Comparison of ENCODE assay signal across 10 cellular contexts in genomic region chr22:46612341-46612903, GRCh38. TPM values are rescaled to one million over a fixed set of nuclear protein-coding genes. Genes with fewer than 3 reads are reported as not detected.
A peak's percentile ranks its signal among the peaks of the same experiment; 100 is the strongest.
DNase-seq lines count a peak whose midpoint lies in the region; ATAC-seq and TF ChIP-seq lines count a peak whose summit lies in the region.
"Had no signal": no experiment of that assay in that cellular context is flagged by ENCODE, and none has a peak within 500 bp of the region (broad histone marks: within the 10 kb centered on the region; RNA-seq: fewer than 3 reads in every experiment).

No MANE protein-coding gene starts in this region.

- H3K4me3 ChIP-seq in CD8-positive, alpha-beta T cell (ENCODE audit: low read depth, low read length): peak overlapping the region; percentile 52
- H3K4me3 ChIP-seq in OCI-LY1 (ENCODE audit: low read depth, low read length, poor library complexity, severe bottlenecking) (no peak overlapping the region), smooth muscle cell (no peak overlapping the region)

- no peak for TF ChIP-seq POLR2A in GM18505 (IDR thresholded peaks at IDR 0.05; ENCODE audit: borderline replicate concordance, extremely low read depth, insufficient read depth, insufficient read length)

- peak overlapping the region; percentile 21; the same call in 1 of the 2 replicates for H3K9ac ChIP-seq in OCI-LY1 (ENCODE audit: low read length)
- H3K9ac ChIP-seq in smooth muscle cell (ENCODE audit: low read depth): no peak overlapping the region

- H3K4me1 ChIP-seq in CD8-positive, alpha-beta T cell (ENCODE audit: insufficient read depth, low read length): peaks cover 25% of the 10 kb centered on the region
- peaks cover 24% of the 10 kb centered on the region for H3K4me1 ChIP-seq in OCI-LY1 (ENCODE audit: insufficient read depth, low read length, severe bottlenecking)
- H3K4me1 ChIP-seq in smooth muscle cell (ENCODE audit: low read depth): peaks cover 6% of the 10 kb centered on the region

- H3K27ac Mint-ChIP-seq in CD8-positive, alpha-beta T cell: peak overlapping the region; percentile 90
- H3K27ac Mint-ChIP-seq in dendritic cell treated with granulocyte-macrophage colony-stimulating factor and Interleukin-4, amounts not matched to agents 40 ng/mL and 50 ng/mL, for 4 days: peak overlapping the region; percentile 67
- H3K27ac Mint-ChIP-seq in natural killer cell: peak overlapping the region; percentile 81 to 88

- H4K20me1 ChIP-seq in OCI-LY1 (ENCODE audit: insufficient read depth, low read length) (no peaks in the 10 kb centered on the region), smooth muscle cell (ENCODE audit: low read depth) (peaks cover 60% of the 10 kb centered on the region)

- H3K79me2 ChIP-seq in OCI-LY1 (ENCODE audit: insufficient read depth, low read length): no peaks in the 10 kb centered on the region
- no peaks in the 10 kb centered on the region for H3K79me2 ChIP-seq in smooth muscle cell (ENCODE audit: low read depth)

- POLR2A ChIA-PET in CD8-positive, alpha-beta T cell (lab: Charles Lee): no interaction called here

- peaks cover 28% of the 10 kb centered on the region for H3K4me1 Mint-ChIP-seq in CD8-positive, alpha-beta T cell (ENCODE audit: low read depth)
- H3K4me1 Mint-ChIP-seq in dendritic cell treated with granulocyte-macrophage colony-stimulating factor and Interleukin-4, amounts not matched to agents 40 ng/mL and 50 ng/mL, for 4 days (ENCODE audit: low read depth): peaks cover 67% of the 10 kb centered on the region
- H3K4me1 Mint-ChIP-seq in natural killer cell: peaks cover 24 to 35% of the 10 kb centered on the region in 2 donors

- intact Hi-C loops in CD8-positive, alpha-beta T cell (cut with DNase I, micrococcal nuclease): loop anchor here (2.0 to 10.0 kb wide), 5 partner anchors 20 to 122 kb away; partner anchors contain the start of gene CERK (in 1 of the 2)
- intact Hi-C loops in dendritic cell treated with granulocyte-macrophage colony-stimulating factor and Interleukin-4, amounts not matched to agents 40 ng/mL and 50 ng/mL, for 4 days (cut with micrococcal nuclease): no loop called here
- intact Hi-C loops in natural killer cell (cut with micrococcal nuclease): no loop called here

- H3K4me3 Mint-ChIP-seq in CD8-positive, alpha-beta T cell: peak overlapping the region; percentile 90
- peak overlapping the region; percentile 41 for H3K4me3 Mint-ChIP-seq in dendritic cell treated with granulocyte-macrophage colony-stimulating factor and Interleukin-4, amounts not matched to agents 40 ng/mL and 50 ng/mL, for 4 days
- H3K4me3 Mint-ChIP-seq in natural killer cell: peak overlapping the region; percentile 91

- peak overlapping the region; percentile 77; the same call in 1 of the 2 replicates for H3K4me2 ChIP-seq in OCI-LY1 (ENCODE audit: low read length)
- H3K4me2 ChIP-seq in smooth muscle cell: no peak overlapping the region

- DNase-seq in CD8-positive, alpha-beta T cell: no peak
- no peak for DNase-seq in natural killer cell
- no peak for DNase-seq in smooth muscle cell (lab: John Stamatoyannopoulos, UW; ENCODE audit: unreplicated experiment)
- DNase-seq: NCI-H1436, T1000 had no signal

- H3K27me3 ChIP-seq in CD8-positive, alpha-beta T cell (ENCODE audit: insufficient read depth, low read length): no peaks in the 10 kb centered on the region
- no peaks in the 10 kb centered on the region; the same call in 1 of the 2 replicates for H3K27me3 ChIP-seq in OCI-LY1 (ENCODE audit: insufficient read depth, low read length)
- H3K27me3 ChIP-seq in smooth muscle cell (ENCODE audit: low read depth): no peaks in the 10 kb centered on the region

- H3K27ac ChIP-seq in CD8-positive, alpha-beta T cell (ENCODE audit: low read depth, low read length): no peak overlapping the region
- no peak overlapping the region for H3K27ac ChIP-seq in OCI-LY1 (ENCODE audit: low read depth, low read length, poor library complexity, severe bottlenecking)
- no peak overlapping the region for H3K27ac ChIP-seq in smooth muscle cell (ENCODE audit: low read depth)

- no peak for ATAC-seq in CD8-positive, alpha-beta T cell
- ATAC-seq in natural killer cell (peak in 2 of 3 donors; percentile 11 to 22), HG02571 (IDR thresholded peaks at IDR 0.05; ENCODE audit: unreplicated experiment) (no peak), GM18505 (IDR thresholded peaks at IDR 0.05; ENCODE audit: unreplicated experiment) (no peak), GM21381 (IDR thresholded peaks at IDR 0.05; ENCODE audit: unreplicated experiment) (no peak)

- CTCF ChIA-PET in CD8-positive, alpha-beta T cell (lab: Charles Lee): interaction anchor here (1.7 kb wide), 1 partner anchor 191 kb away, joined by 4 read pairs; no protein-coding TSS in a partner anchor

- TF ChIP-seq CTCF in CD8-positive, alpha-beta T cell (IDR thresholded peaks at IDR 0.05): no peak
- peak; percentile 29; the same call in 1 of the 2 replicates for TF ChIP-seq CTCF in OCI-LY1 (IDR thresholded peaks at IDR 0.05; ENCODE audit: low read length)
- no peak for TF ChIP-seq CTCF in natural killer cell (IDR thresholded peaks at IDR 0.05)
- TF ChIP-seq CTCF in smooth muscle cell (IDR thresholded peaks at IDR 0.05; ENCODE audit: borderline replicate concordance, insufficient read depth, poor library complexity, severe bottlenecking): no peak

- H2AFZ ChIP-seq in OCI-LY1 (ENCODE audit: low read length) (no peak overlapping the region), smooth muscle cell (ENCODE audit: low read depth) (no peak overlapping the region)

- no peaks in the 10 kb centered on the region for H3K36me3 ChIP-seq in CD8-positive, alpha-beta T cell (ENCODE audit: insufficient read depth, low read length)
- H3K36me3 ChIP-seq in OCI-LY1 (ENCODE audit: insufficient read depth, low read length) (no peaks in the 10 kb centered on the region), smooth muscle cell (ENCODE audit: low read depth) (no peaks in the 10 kb centered on the region)

- H3K36me3 Mint-ChIP-seq in CD8-positive, alpha-beta T cell: no peaks in the 10 kb centered on the region
- H3K36me3 Mint-ChIP-seq in dendritic cell treated with granulocyte-macrophage colony-stimulating factor and Interleukin-4, amounts not matched to agents 40 ng/mL and 50 ng/mL, for 4 days (ENCODE audit: low read depth): peaks cover 18% of the 10 kb centered on the region
- H3K36me3 Mint-ChIP-seq in natural killer cell: no peaks in the 10 kb centered on the region

- H3K9me3 ChIP-seq in CD8-positive, alpha-beta T cell (ENCODE audit: low read length): no peaks in the 10 kb centered on the region
- H3K9me3 ChIP-seq in OCI-LY1 (ENCODE audit: low read length) (no peaks in the 10 kb centered on the region), smooth muscle cell (replicated peaks; ENCODE audit: low read depth) (no peaks in the 10 kb centered on the region)

- no peaks in the 10 kb centered on the region for H3K9me3 Mint-ChIP-seq in CD8-positive, alpha-beta T cell
- no peaks in the 10 kb centered on the region for H3K9me3 Mint-ChIP-seq in dendritic cell treated with granulocyte-macrophage colony-stimulating factor and Interleukin-4, amounts not matched to agents 40 ng/mL and 50 ng/mL, for 4 days
- H3K9me3 Mint-ChIP-seq in natural killer cell: no peaks in the 10 kb centered on the region

- 90% methylated on average over 13 of the region's 13 CpGs for WGBS in smooth muscle cell (ENCODE audit: low lambda C conversion rate)

- H3K27me3 Mint-ChIP-seq in CD8-positive, alpha-beta T cell (ENCODE audit: low read depth): no peaks in the 10 kb centered on the region
- no peaks in the 10 kb centered on the region for H3K27me3 Mint-ChIP-seq in dendritic cell treated with granulocyte-macrophage colony-stimulating factor and Interleukin-4, amounts not matched to agents 40 ng/mL and 50 ng/mL, for 4 days
- H3K27me3 Mint-ChIP-seq in natural killer cell (ENCODE audit: low read depth in 2 of 2): no peaks in the 10 kb centered on the region

- H3K9me2 ChIP-seq in OCI-LY1 (ENCODE audit: low read depth, low read length): no peaks in the 10 kb centered on the region

- no peaks in the 10 kb centered on the region for H3F3A ChIP-seq in OCI-LY1 (ENCODE audit: insufficient read depth, low read length)
- no peaks in the 10 kb centered on the region for H3F3A ChIP-seq in smooth muscle cell (ENCODE audit: low read depth)

RNA-seq across cellular contexts. Expression of gene GRAMD4, which starts 7.8 kb away (rescaled TPM):
- total RNA-seq in CD8-positive, alpha-beta T cell: 1 to 10 TPM; 8.4 to 8.7 TPM
- total RNA-seq in natural killer cell: 10 to 100 TPM; 30.0 to 78.5 (median 41.6) TPM
- 7.5 and 16.6 TPM in 2 replicates for total RNA-seq in smooth muscle cell
- polyA plus RNA-seq in smooth muscle cell: 14.5 and 15.5 TPM in 2 replicates

Comparison
In these comparisons a context has a peak if more than half of its experiments do, and no peak if none do; other contexts are left out.
1. ATAC-seq: peak in natural killer cell (2 of 3); none in CD8-positive, alpha-beta T cell (single experiment), HG02571 (single experiment), GM18505 (single experiment) and GM21381 (single experiment).
2. H3K4me3 Mint-ChIP-seq: peak in every context shown above with its lines; median percentile 91 in natural killer cell; 90 in CD8-positive, alpha-beta T cell; 41 in dendritic cell treated with granulocyte-macrophage colony-stimulating factor and Interleukin-4, amounts not matched to agents 40 ng/mL and 50 ng/mL, for 4 days.
3. intact Hi-C loops: an anchor here in CD8-positive, alpha-beta T cell (2.0 to 10.0 kb wide); none called in dendritic cell treated with granulocyte-macrophage colony-stimulating factor and Interleukin-4, amounts not matched to agents 40 ng/mL and 50 ng/mL, for 4 days and natural killer cell.
4. Peak in every context shown above with its lines, with median percentiles within 50 percentile points of each other: H3K27ac Mint-ChIP-seq.